3 cellular contexts compared by ENCODE assay signal in the genomic region with DNA sequence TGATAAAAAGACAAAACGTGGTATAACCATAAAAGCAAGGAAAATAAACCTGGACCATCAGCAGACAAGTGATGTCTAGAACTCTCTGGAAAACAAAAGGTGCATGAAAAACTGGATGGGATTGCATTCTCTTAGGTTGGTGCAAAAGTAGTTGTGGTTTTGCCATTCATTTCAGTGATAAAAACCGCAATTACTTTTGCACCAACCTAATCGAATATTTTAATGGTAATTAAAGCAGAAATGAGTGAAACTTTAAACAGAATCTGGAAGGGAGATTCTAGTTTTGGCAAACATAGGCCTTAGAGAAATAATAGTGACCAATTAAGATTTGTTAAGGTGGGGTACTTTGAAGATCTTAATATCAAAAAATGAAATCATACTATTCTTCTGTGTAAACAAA.
TF ChIP-seq lines count a peak whose summit lies in the region.

No MANE protein-coding gene starts in this region.

TF ChIP-seq in HepG2, 621 proteins besides CTCF, POLR2A, EP300 and RAD21:
- TF ChIP-seq TARDBP (CRISPR knock-in tag; IDR thresholded peaks at IDR 0.05) (no peak), ZNF615 (CRISPR knock-in tag; IDR thresholded peaks at IDR 0.05; ENCODE audit: borderline replicate concordance) (no peak)
- TF ChIP-seq, protein P1, sequence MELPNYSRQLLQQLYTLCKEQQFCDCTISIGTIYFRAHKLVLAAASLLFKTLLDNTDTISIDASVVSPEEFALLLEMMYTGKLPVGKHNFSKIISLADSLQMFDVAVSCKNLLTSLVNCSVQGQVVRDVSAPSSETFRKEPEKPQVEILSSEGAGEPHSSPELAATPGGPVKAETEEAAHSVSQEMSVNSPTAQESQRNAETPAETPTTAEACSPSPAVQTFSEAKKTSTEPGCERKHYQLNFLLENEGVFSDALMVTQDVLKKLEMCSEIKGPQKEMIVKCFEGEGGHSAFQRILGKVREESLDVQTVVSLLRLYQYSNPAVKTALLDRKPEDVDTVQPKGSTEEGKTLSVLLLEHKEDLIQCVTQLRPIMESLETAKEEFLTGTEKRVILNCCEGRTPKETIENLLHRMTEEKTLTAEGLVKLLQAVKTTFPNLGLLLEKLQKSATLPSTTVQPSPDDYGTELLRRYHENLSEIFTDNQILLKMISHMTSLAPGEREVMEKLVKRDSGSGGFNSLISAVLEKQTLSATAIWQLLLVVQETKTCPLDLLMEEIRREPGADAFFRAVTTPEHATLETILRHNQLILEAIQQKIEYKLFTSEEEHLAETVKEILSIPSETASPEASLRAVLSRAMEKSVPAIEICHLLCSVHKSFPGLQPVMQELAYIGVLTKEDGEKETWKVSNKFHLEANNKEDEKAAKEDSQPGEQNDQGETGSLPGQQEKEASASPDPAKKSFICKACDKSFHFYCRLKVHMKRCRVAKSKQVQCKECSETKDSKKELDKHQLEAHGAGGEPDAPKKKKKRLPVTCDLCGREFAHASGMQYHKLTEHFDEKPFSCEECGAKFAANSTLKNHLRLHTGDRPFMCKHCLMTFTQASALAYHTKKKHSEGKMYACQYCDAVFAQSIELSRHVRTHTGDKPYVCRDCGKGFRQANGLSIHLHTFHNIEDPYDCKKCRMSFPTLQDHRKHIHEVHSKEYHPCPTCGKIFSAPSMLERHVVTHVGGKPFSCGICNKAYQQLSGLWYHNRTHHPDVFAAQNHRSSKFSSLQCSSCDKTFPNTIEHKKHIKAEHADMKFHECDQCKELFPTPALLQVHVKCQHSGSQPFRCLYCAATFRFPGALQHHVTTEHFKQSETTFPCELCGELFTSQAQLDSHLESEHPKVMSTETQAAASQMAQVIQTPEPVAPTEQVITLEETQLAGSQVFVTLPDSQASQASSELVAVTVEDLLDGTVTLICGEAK (IDR thresholded peaks at IDR 0.05), result peak; percentile 92
- TF ChIP-seq, protein P1 (CRISPR knock-in tag; IDR thresholded peaks at IDR 0.05), result no peak

TF ChIP-seq in HEK293T, 16 proteins besides CTCF, POLR2A, EP300 and RAD21:
- TF ChIP-seq TARDBP (IDR thresholded peaks at IDR 0.05) (no peak), ELF4 (IDR thresholded peaks at IDR 0.05) (peak; percentile 87), FOXA1 (IDR thresholded peaks at IDR 0.05) (no peak)

TF ChIP-seq in GM12878, 131 proteins besides CTCF, POLR2A, EP300 and RAD21:
- TF ChIP-seq, protein P1 (IDR thresholded peaks at IDR 0.05; ENCODE audit: borderline replicate concordance), result peak; percentile 56; the same call in 1 of the 2 replicates
- TF ChIP-seq TCF7 (IDR thresholded peaks at IDR 0.05; ENCODE audit: borderline replicate concordance), result no peak
